ENCODE assay signal across 8 cellular contexts in the genomic region with DNA sequence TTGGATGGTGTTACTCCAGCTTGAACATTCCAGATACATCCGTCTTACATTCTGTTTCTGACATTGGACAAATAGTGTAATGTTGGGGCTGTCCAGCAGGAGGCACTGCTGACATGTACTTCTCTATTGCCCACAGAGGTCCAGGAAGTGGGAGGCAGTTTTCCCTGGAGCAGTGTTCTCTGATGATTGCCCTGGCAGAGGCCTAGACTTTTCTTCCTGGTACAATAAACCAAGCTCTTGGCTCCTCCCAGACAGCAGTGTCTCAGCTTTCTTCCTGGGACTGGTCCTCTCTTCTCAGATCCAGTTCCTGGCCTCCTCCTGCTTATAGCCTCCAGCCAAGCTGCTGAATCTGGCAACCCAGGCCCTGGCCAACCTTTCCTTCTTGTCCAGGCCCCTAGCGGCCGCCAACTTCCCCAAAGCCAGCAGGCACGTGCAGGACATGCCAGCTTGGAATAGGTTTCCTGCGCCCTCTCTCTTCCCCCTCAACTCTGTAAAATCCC. TPM values are rescaled to one million over a fixed set of nuclear protein-coding genes. Genes with fewer than 3 reads are reported as not detected.
DNase-seq lines count a peak whose midpoint lies in the region; ATAC-seq and TF ChIP-seq lines count a peak whose summit lies in the region.

No MANE protein-coding gene starts in this region.

- no peak overlapping the region for H3K4me2 ChIP-seq in GM23338

- no peaks in the 10 kb centered on the region for H3K9me3 Mint-ChIP-seq in GM23338
- no peaks in the 10 kb centered on the region for H3K9me3 Mint-ChIP-seq in endodermal cell

- H3K27ac ChIP-seq in GM23338 (ENCODE audit: low read depth) (no peak overlapping the region), endodermal cell (ENCODE audit: low read depth, low read length) (no peak overlapping the region)

- peak; percentile 90 for DNase-seq in AG20443 (ENCODE audit: low spot score)
- peak; percentile 89 for DNase-seq in GM23338 (ENCODE audit: low spot score)
- peak; percentile 16 for DNase-seq in NCI-H446 treated with DMSO at 0.1 percent for 48 hours (lab: John Stamatoyannopoulos, UW)
- DNase-seq in activated CD8-positive, alpha-beta memory T cell treated with anti-CD3 and anti-CD28 coated beads for 24 hours: peak; percentile 86
- peak; percentile 96 for DNase-seq in endodermal cell
- DNase-seq in medulla oblongata (ENCODE audit: extremely low spot score): peak; percentile 93
- DNase-seq in stimulated activated CD8-positive, alpha-beta memory T cell treated with anti-CD3 and anti-CD28 coated beads, Interleukin-7, amount 100 ng/mL, for 24 hours (ENCODE audit: low read depth): peak; percentile 39

- no peak overlapping the region for H3K9ac ChIP-seq in endodermal cell (ENCODE audit: extremely low read depth, low read length, poor library complexity, severe bottlenecking)

- peak overlapping the region; percentile 43 for H2AFZ ChIP-seq in GM23338

- H3F3A ChIP-seq in GM23338 (replicated peaks; ENCODE audit: low read depth): no peaks in the 10 kb centered on the region

- H3K9me3 ChIP-seq in endodermal cell (ENCODE audit: control insufficient read depth, low read length): no peaks in the 10 kb centered on the region

- H3K4me1 Mint-ChIP-seq in GM23338 (peaks cover 9% of the 10 kb centered on the region), endodermal cell (no peaks in the 10 kb centered on the region)

- H3K4me3 ChIP-seq in GM23338: no peak overlapping the region
- no peak overlapping the region for H3K4me3 ChIP-seq in endodermal cell (ENCODE audit: low read length)

- H4K20me1 ChIP-seq in GM23338 (replicated peaks; ENCODE audit: insufficient read depth): no peaks in the 10 kb centered on the region

- H3K4me1 ChIP-seq in GM23338 (ENCODE audit: insufficient read depth) (no peaks in the 10 kb centered on the region), endodermal cell (ENCODE audit: control insufficient read depth, insufficient read depth, low read length) (no peaks in the 10 kb centered on the region)

- no peaks in the 10 kb centered on the region for H3K36me3 ChIP-seq in GM23338 (ENCODE audit: insufficient read depth)
- no peaks in the 10 kb centered on the region for H3K36me3 ChIP-seq in endodermal cell (ENCODE audit: control insufficient read depth, insufficient read depth, low read length)

- WGBS in endodermal cell (ENCODE audit: insufficient coverage in 1 of 2, insufficient read length in 1 of 2), 2 experiments: 73 to 86% methylated on average over 2 to 5 of the region's 5 CpGs

- TF ChIP-seq CTCF in GM23338 (conservative IDR thresholded peaks at IDR 0.05; ENCODE audit: low read depth in 2 of 2) (peak; percentile 86 to 95), endodermal cell (conservative IDR thresholded peaks at IDR 0.05) (peak; percentile 94)

- ATAC-seq in GM23338: peak; percentile 72
- no peak for ATAC-seq in HG02970 (IDR thresholded peaks at IDR 0.05; ENCODE audit: low FRiP score, unreplicated experiment)

- H3K27ac Mint-ChIP-seq in GM23338 (no peak overlapping the region), endodermal cell (no peak overlapping the region)

- no peaks in the 10 kb centered on the region for H3K27me3 Mint-ChIP-seq in GM23338 (ENCODE audit: insufficient read depth, low read depth, poor library complexity)
- H3K27me3 Mint-ChIP-seq in endodermal cell (ENCODE audit: insufficient read depth): no peaks in the 10 kb centered on the region

- no peaks in the 10 kb centered on the region for H3K79me2 ChIP-seq in GM23338 (replicated peaks; ENCODE audit: insufficient read depth)

- H3K27me3 ChIP-seq in GM23338 (ENCODE audit: insufficient read depth): no peaks in the 10 kb centered on the region
- no peaks in the 10 kb centered on the region for H3K27me3 ChIP-seq in endodermal cell (ENCODE audit: control insufficient read depth, insufficient read depth, low read length, poor library complexity, severe bottlenecking)

- no peaks in the 10 kb centered on the region for H3K36me3 Mint-ChIP-seq in GM23338 (ENCODE audit: low read depth)
- H3K36me3 Mint-ChIP-seq in endodermal cell (ENCODE audit: low read depth): no peaks in the 10 kb centered on the region

- no peak overlapping the region for H3K4me3 Mint-ChIP-seq in GM23338
- H3K4me3 Mint-ChIP-seq in endodermal cell: no peak overlapping the region

- H3K9me2 ChIP-seq in GM23338 (ENCODE audit: insufficient read depth): no peaks in the 10 kb centered on the region

TF ChIP-seq in GM23338, 12 proteins besides CTCF, POLR2A, EP300 and RAD21 (continues in another document):
- TF ChIP-seq ETS1 (IDR thresholded peaks at IDR 0.05) (no peak), EZH2 (IDR thresholded peaks at IDR 0.05; ENCODE audit: low read depth, unreplicated experiment) (no peak), CREB1 (CRISPR knock-in tag; IDR thresholded peaks at IDR 0.05; ENCODE audit: low read depth) (no peak), POLR2AphosphoS5 (IDR thresholded peaks at IDR 0.05; ENCODE audit: low read depth) (no peak), REST (IDR thresholded peaks at IDR 0.05; ENCODE audit: unreplicated experiment) (no peak)

RNA-seq across cellular contexts. Expression of gene IFNLR1, which starts 14.9 kb away (rescaled TPM):
- total RNA-seq in GM23338 (2014; rRNA removed; shearing (Covaris generic)): 4.2 and 4.3 TPM in 2 replicates
- 6.2 and 8.9 TPM in 2 replicates for polyA plus RNA-seq in GM23338 (2016; fragmentation: Nextera tagmentation; extraction: Ambion mirVana)
- total RNA-seq in endodermal cell: 10 to 100 TPM; 12.1 to 13.0 TPM
- polyA plus RNA-seq in endodermal cell (2013, experiment 1 of 2): 1.1 TPM
- 1.2 TPM for polyA plus RNA-seq in endodermal cell (2013, experiment 2 of 2)

RNA-seq across cellular contexts. Expression of gene IL22RA1, which starts 59.1 kb away (rescaled TPM):
- 0.28 TPM in 1 of 2 replicates, not detected in the other for total RNA-seq in GM23338 (2014; rRNA removed; shearing (Covaris generic))
- polyA plus RNA-seq in GM23338 (2016; fragmentation: Nextera tagmentation; extraction: Ambion mirVana): 0.11 TPM in 1 of 2 replicates, not detected in the other
- total RNA-seq in endodermal cell: not detected
- not detected for polyA plus RNA-seq in endodermal cell (2013, experiment 1 of 2)
- polyA plus RNA-seq in endodermal cell (2013, experiment 2 of 2): not detected

Comparison
In these comparisons a context has a peak if more than half of its experiments do, and no peak if none do; other contexts are left out.
1. DNase-seq: peak in every context shown above with its lines; median percentile 96 in endodermal cell; 93 in medulla oblongata; 90 in AG20443; 89 in GM23338; 86 in activated CD8-positive, alpha-beta memory T cell treated with anti-CD3 and anti-CD28 coated beads for 24 hours; 39 in stimulated activated CD8-positive, alpha-beta memory T cell treated with anti-CD3 and anti-CD28 coated beads, Interleukin-7, amount 100 ng/mL, for 24 hours; 16 in NCI-H446 treated with DMSO at 0.1 percent for 48 hours.